3 cellular contexts compared by ENCODE assay signal in genomic region chr3:166593776-166594175, GRCh38.
"Had no signal": no experiment of that assay in that cellular context is flagged by ENCODE, and none has a peak within 500 bp of the region (broad histone marks: within the 10 kb centered on the region; RNA-seq: fewer than 3 reads in every experiment).

No MANE protein-coding gene starts in this region.

- DNase-seq: GDM1, GF-D8 had no signal

- H3K4me3 ChIP-seq: GM12878 had no signal
